32 cellular contexts compared by ENCODE assay signal in genomic region chr1:119396982-119397381, GRCh38. TPM values are rescaled to one million over a fixed set of nuclear protein-coding genes. Genes with fewer than 3 reads are reported as not detected.
"Had no signal": no experiment of that assay in that cellular context is flagged by ENCODE, and none has a peak within 500 bp of the region (broad histone marks: within the 10 kb centered on the region; RNA-seq: fewer than 3 reads in every experiment).

No MANE protein-coding gene starts in this region.

- H3K27ac ChIP-seq: stomach, suprapubic skin, testis, thoracic aorta, thyroid gland, tibial artery, tibial nerve, transverse colon, upper lobe of left lung, upper lobe of right lung, uterus, vagina had no signal

- H3K4me3 ChIP-seq: stomach, suprapubic skin, testis, thoracic aorta, thyroid gland, tibial artery, tibial nerve, transverse colon, upper lobe of left lung, upper lobe of right lung, uterus, vagina had no signal

- ATAC-seq: stimulated activated effector memory CD8-positive, alpha-beta T cell treated with anti-CD3 and anti-CD28 coated beads, Interleukin-12 subunit alpha, Interleukin-12 subunit beta, amount 100 ng/mL, for 72 hours; stimulated activated memory B cell treated with anti-CD40 and anti-IgM and Interleukin-4, amounts not matched to agents 10 μg/mL and 1 μg/mL and 100 μg/mL, for 72 hours; stimulated activated naive B cell treated with anti-CD40 and anti-IgM and Interleukin-4, amounts not matched to agents 10 μg/mL and 1 μg/mL and 100 μg/mL, for 72 hours; stimulated activated naive CD8-positive, alpha-beta T cell treated with anti-CD3 and anti-CD28 coated beads, Interleukin-15, amount 100 ng/mL, for 72 hours; stimulated activated naive CD8-positive, alpha-beta T cell treated with anti-CD3 and anti-CD28 coated beads, Interleukin-15, Interleukin-2, amounts not matched to agents 100 U/mL and 50 U/mL, for 24 hours; upper lobe of right lung had no signal

- H3K4me1 ChIP-seq: stomach, suprapubic skin, testis, thyroid gland, tibial artery, tibial nerve, upper lobe of left lung, upper lobe of right lung, uterus, vagina had no signal

- H3K36me3 ChIP-seq: stomach, suprapubic skin, thoracic aorta, thyroid gland, tibial artery, tibial nerve, transverse colon, upper lobe of left lung, upper lobe of right lung, uterus, vagina had no signal

- H3K27me3 Mint-ChIP-seq: stimulated activated naive CD8-positive, alpha-beta T cell treated with anti-CD3 and anti-CD28 coated beads, Interleukin-15, amount 100 ng/mL, for 72 hours; type B pancreatic cell had no signal

- H3K4me1 Mint-ChIP-seq: stimulated activated effector memory CD8-positive, alpha-beta T cell treated with anti-CD3 and anti-CD28 coated beads, Interleukin-12 subunit alpha, Interleukin-12 subunit beta, amount 100 ng/mL, for 72 hours; stimulated activated memory B cell treated with anti-CD40 and anti-IgM and Interleukin-4, amounts not matched to agents 10 μg/mL and 1 μg/mL and 100 μg/mL, for 72 hours; stimulated activated naive B cell treated with anti-CD40 and anti-IgM and Interleukin-4, amounts not matched to agents 10 μg/mL and 1 μg/mL and 100 μg/mL, for 72 hours; stimulated activated naive CD8-positive, alpha-beta T cell treated with anti-CD3 and anti-CD28 coated beads, Interleukin-15, amount 100 ng/mL, for 72 hours had no signal

- H3K27me3 ChIP-seq: stomach, suprapubic skin, testis, thyroid gland, tibial artery, tibial nerve, transverse colon, upper lobe of left lung, upper lobe of right lung, uterus, vagina had no signal

- H3K9me3 ChIP-seq: stomach, suprapubic skin, testis, thoracic aorta, thyroid gland, tibial artery, transverse colon, upper lobe of left lung, upper lobe of right lung, uterus, vagina had no signal

- H3K27ac Mint-ChIP-seq: stimulated activated effector memory CD8-positive, alpha-beta T cell treated with anti-CD3 and anti-CD28 coated beads, Interleukin-12 subunit alpha, Interleukin-12 subunit beta, amount 100 ng/mL, for 72 hours; stimulated activated memory B cell treated with anti-CD40 and anti-IgM and Interleukin-4, amounts not matched to agents 10 μg/mL and 1 μg/mL and 100 μg/mL, for 72 hours; stimulated activated naive B cell treated with anti-CD40 and anti-IgM and Interleukin-4, amounts not matched to agents 10 μg/mL and 1 μg/mL and 100 μg/mL, for 72 hours; stimulated activated naive CD8-positive, alpha-beta T cell treated with anti-CD3 and anti-CD28 coated beads, Interleukin-15, amount 100 ng/mL, for 72 hours; stimulated activated naive CD8-positive, alpha-beta T cell treated with anti-CD3 and anti-CD28 coated beads, Interleukin-15, Interleukin-2, amounts not matched to agents 100 ng/mL and 50 ng/mL, for 24 hours; type B pancreatic cell had no signal

- H3K36me3 Mint-ChIP-seq: stimulated activated effector memory CD8-positive, alpha-beta T cell treated with anti-CD3 and anti-CD28 coated beads, Interleukin-12 subunit alpha, Interleukin-12 subunit beta, amount 100 ng/mL, for 72 hours; stimulated activated memory B cell treated with anti-CD40 and anti-IgM and Interleukin-4, amounts not matched to agents 10 μg/mL and 1 μg/mL and 100 μg/mL, for 72 hours; stimulated activated naive B cell treated with anti-CD40 and anti-IgM and Interleukin-4, amounts not matched to agents 10 μg/mL and 1 μg/mL and 100 μg/mL, for 72 hours; type B pancreatic cell had no signal

- H3K9me3 Mint-ChIP-seq: stimulated activated memory B cell treated with anti-CD40 and anti-IgM and Interleukin-4, amounts not matched to agents 10 μg/mL and 1 μg/mL and 100 μg/mL, for 72 hours; stimulated activated naive B cell treated with anti-CD40 and anti-IgM and Interleukin-4, amounts not matched to agents 10 μg/mL and 1 μg/mL and 100 μg/mL, for 72 hours; type B pancreatic cell had no signal

- H3K4me3 Mint-ChIP-seq: stimulated activated effector memory CD8-positive, alpha-beta T cell treated with anti-CD3 and anti-CD28 coated beads, Interleukin-12 subunit alpha, Interleukin-12 subunit beta, amount 100 ng/mL, for 72 hours; stimulated activated memory B cell treated with anti-CD40 and anti-IgM and Interleukin-4, amounts not matched to agents 10 μg/mL and 1 μg/mL and 100 μg/mL, for 72 hours; stimulated activated naive B cell treated with anti-CD40 and anti-IgM and Interleukin-4, amounts not matched to agents 10 μg/mL and 1 μg/mL and 100 μg/mL, for 72 hours; stimulated activated naive CD8-positive, alpha-beta T cell treated with anti-CD3 and anti-CD28 coated beads, Interleukin-15, amount 100 ng/mL, for 72 hours; stimulated activated naive CD8-positive, alpha-beta T cell treated with anti-CD3 and anti-CD28 coated beads, Interleukin-15, Interleukin-2, amounts not matched to agents 100 ng/mL and 50 ng/mL, for 24 hours; type B pancreatic cell had no signal

- DNase-seq: stimulated activated CD4-positive, alpha-beta T cell treated with anti-CD3 and anti-CD28 coated beads, Interleukin-2, amount 100 ng/mL, for 48 hours; stimulated activated CD4-positive, alpha-beta T cell treated with anti-CD3 and anti-CD28 coated beads, Interleukin-4, amount 100 ng/mL, for 1 hour; stimulated activated CD4-positive, alpha-beta T cell treated with anti-CD3 and anti-CD28 coated beads, Interleukin-4, amount 100 ng/mL, for 24 hours; stimulated activated CD4-positive, alpha-beta T cell treated with anti-CD3 and anti-CD28 coated beads, Interleukin-4, amount 100 ng/mL, for 4 hours; stimulated activated CD8-positive, alpha-beta memory T cell treated with anti-CD3 and anti-CD28 coated beads, Interleukin-4, amount 100 ng/mL, for 48 hours; stimulated activated naive B cell treated with anti-CD40 and anti-IgM and Interleukin-4, amounts not matched to agents 10 μg/mL and 1 μg/mL and 100 μg/mL, for 72 hours; stimulated activated naive CD4-positive, alpha-beta T cell; stimulated activated naive CD4-positive, alpha-beta T cell treated with Interleukin-2 at 50 U/mL for 16 hours; stimulated activated naive CD8-positive, alpha-beta T cell treated with anti-CD3 and anti-CD28 coated beads, Interleukin-15, amount 100 ng/mL, for 72 hours; stimulated activated naive CD8-positive, alpha-beta T cell treated with anti-CD3 and anti-CD28 coated beads, Interleukin-15, Interleukin-2, amounts not matched to agents 100 U/mL and 50 U/mL, for 24 hours; stomach; substantia nigra; testis; thyroid gland; tibial artery; transverse colon; trophoblast cell; upper lobe of left lung; upper lobe of right lung; uterus had no signal

RNA-seq across cellular contexts. Expression of gene HSD3B2, which starts 18.0 kb away (rescaled TPM):
- total RNA-seq: subcutaneous adipose tissue, temporal lobe, thoracic aorta, upper lobe of right lung, ureter, urinary bladder had no signal
- polyA plus RNA-seq: urinary bladder had no signal

RNA-seq across cellular contexts. Expression of gene HAO2, which starts 28.4 kb away (rescaled TPM):
- total RNA-seq: temporal lobe, testis, thoracic aorta, thyroid gland, tibial nerve, transverse colon, upper lobe of right lung, vagina had no signal
- polyA plus RNA-seq: stomach had no signal
